Comparison of ENCODE assay signal across 1 cellular context in the genomic region with DNA sequence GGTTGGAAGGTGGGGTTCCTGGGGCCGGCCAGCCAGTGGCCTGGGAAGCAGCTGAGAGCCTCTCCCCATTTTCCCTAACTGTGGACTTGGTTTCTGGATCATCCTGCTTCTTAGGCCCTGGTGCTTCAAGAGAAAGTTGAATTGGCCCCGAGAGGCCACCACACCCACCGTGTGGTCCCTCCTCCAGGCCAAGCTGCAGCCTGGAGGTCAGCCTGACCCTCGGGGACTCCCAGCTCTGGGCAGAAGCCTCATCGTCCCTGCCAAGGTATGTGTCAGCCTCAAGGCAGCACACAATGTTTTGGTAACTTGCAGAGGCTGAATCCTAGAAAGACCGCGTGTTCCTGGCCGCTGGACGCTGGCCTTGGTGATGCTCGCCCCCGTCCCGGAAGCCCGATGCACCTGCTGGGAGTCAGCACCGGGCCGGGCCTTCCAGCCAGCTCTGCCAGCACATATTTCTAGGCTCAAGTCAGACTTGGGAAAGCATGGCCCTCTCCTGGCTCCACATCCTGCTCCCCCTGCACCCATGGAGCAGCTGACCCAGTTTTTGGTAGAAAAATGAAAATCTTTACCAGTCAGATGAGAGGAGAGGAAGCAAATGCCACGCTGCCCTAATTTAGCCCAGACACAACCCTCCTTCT.
TF ChIP-seq lines count a peak whose summit lies in the region.

No MANE protein-coding gene starts in this region.

TF ChIP-seq in HepG2, 621 proteins besides CTCF, POLR2A, EP300 and RAD21 (continued from another document and continues in another):
- TF ChIP-seq, protein P1, sequence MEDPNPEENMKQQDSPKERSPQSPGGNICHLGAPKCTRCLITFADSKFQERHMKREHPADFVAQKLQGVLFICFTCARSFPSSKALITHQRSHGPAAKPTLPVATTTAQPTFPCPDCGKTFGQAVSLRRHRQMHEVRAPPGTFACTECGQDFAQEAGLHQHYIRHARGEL (CRISPR knock-in tag; IDR thresholded peaks at IDR 0.05), result no peak
- TF ChIP-seq, protein P2, sequence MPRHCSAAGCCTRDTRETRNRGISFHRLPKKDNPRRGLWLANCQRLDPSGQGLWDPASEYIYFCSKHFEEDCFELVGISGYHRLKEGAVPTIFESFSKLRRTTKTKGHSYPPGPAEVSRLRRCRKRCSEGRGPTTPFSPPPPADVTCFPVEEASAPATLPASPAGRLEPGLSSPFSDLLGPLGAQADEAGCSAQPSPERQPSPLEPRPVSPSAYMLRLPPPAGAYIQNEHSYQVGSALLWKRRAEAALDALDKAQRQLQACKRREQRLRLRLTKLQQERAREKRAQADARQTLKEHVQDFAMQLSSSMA (CRISPR knock-in tag; IDR thresholded peaks at IDR 0.05), result no peak
- TF ChIP-seq HOXD1 (CRISPR knock-in tag; IDR thresholded peaks at IDR 0.05), result no peak
- TF ChIP-seq NR2C2 (CRISPR knock-in tag; IDR thresholded peaks at IDR 0.05; ENCODE audit: borderline replicate concordance), result peak; percentile 24; the same call in 1 of the 2 replicates
- TF ChIP-seq YEATS4 (CRISPR knock-in tag; IDR thresholded peaks at IDR 0.05; ENCODE audit: borderline replicate concordance), result no peak; the same call in 1 of the 2 replicates
- TF ChIP-seq MTA3 (CRISPR knock-in tag; IDR thresholded peaks at IDR 0.05), result no peak
- TF ChIP-seq, protein P3, sequence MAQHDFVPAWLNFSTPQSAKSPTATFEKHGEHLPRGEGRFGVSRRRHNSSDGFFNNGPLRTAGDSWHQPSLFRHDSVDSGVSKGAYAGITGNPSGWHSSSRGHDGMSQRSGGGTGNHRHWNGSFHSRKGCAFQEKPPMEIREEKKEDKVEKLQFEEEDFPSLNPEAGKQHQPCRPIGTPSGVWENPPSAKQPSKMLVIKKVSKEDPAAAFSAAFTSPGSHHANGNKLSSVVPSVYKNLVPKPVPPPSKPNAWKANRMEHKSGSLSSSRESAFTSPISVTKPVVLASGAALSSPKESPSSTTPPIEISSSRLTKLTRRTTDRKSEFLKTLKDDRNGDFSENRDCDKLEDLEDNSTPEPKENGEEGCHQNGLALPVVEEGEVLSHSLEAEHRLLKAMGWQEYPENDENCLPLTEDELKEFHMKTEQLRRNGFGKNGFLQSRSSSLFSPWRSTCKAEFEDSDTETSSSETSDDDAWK (CRISPR knock-in tag; IDR thresholded peaks at IDR 0.05), result no peak
- TF ChIP-seq ZKSCAN8 (CRISPR knock-in tag; IDR thresholded peaks at IDR 0.05; ENCODE audit: borderline replicate concordance), result no peak
- peak; percentile 21 for TF ChIP-seq RBM39 (IDR thresholded peaks at IDR 0.05; ENCODE audit: low read depth, low read length, poor library complexity, severe bottlenecking)
- no peak for TF ChIP-seq ZNF136 (CRISPR knock-in tag; IDR thresholded peaks at IDR 0.05; ENCODE audit: low read depth)
- no peak for TF ChIP-seq SP140L (CRISPR knock-in tag; IDR thresholded peaks at IDR 0.05; ENCODE audit: borderline replicate concordance)
- no peak for TF ChIP-seq EHMT2 (IDR thresholded peaks at IDR 0.05; ENCODE audit: borderline replicate concordance, low read depth, low read length)
- TF ChIP-seq, protein P4, sequence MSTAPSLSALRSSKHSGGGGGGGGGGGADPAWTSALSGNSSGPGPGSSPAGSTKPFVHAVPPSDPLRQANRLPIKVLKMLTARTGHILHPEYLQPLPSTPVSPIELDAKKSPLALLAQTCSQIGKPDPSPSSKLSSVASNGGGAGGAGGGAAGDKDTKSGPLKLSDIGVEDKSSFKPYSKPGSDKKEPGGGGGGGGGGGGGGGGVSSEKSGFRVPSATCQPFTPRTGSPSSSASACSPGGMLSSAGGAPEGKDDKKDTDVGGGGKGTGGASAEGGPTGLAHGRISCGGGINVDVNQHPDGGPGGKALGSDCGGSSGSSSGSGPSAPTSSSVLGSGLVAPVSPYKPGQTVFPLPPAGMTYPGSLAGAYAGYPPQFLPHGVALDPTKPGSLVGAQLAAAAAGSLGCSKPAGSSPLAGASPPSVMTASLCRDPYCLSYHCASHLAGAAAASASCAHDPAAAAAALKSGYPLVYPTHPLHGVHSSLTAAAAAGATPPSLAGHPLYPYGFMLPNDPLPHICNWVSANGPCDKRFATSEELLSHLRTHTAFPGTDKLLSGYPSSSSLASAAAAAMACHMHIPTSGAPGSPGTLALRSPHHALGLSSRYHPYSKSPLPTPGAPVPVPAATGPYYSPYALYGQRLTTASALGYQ (CRISPR knock-in tag; IDR thresholded peaks at IDR 0.05), result no peak; the same call in 1 of the 2 replicates
- no peak for TF ChIP-seq HNF4G (IDR thresholded peaks at IDR 0.05; ENCODE audit: borderline replicate concordance, low read depth, low read length)
- no peak for TF ChIP-seq HNF4G (CRISPR knock-in tag; IDR thresholded peaks at IDR 0.05; ENCODE audit: borderline replicate concordance, low read depth)
- TF ChIP-seq, protein P5, sequence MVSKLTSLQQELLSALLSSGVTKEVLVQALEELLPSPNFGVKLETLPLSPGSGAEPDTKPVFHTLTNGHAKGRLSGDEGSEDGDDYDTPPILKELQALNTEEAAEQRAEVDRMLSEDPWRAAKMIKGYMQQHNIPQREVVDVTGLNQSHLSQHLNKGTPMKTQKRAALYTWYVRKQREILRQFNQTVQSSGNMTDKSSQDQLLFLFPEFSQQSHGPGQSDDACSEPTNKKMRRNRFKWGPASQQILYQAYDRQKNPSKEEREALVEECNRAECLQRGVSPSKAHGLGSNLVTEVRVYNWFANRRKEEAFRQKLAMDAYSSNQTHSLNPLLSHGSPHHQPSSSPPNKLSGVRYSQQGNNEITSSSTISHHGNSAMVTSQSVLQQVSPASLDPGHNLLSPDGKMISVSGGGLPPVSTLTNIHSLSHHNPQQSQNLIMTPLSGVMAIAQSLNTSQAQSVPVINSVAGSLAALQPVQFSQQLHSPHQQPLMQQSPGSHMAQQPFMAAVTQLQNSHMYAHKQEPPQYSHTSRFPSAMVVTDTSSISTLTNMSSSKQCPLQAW (CRISPR knock-in tag; IDR thresholded peaks at IDR 0.05), result peak; percentile 72; the same call in 1 of the 2 replicates
- TF ChIP-seq, protein P6, sequence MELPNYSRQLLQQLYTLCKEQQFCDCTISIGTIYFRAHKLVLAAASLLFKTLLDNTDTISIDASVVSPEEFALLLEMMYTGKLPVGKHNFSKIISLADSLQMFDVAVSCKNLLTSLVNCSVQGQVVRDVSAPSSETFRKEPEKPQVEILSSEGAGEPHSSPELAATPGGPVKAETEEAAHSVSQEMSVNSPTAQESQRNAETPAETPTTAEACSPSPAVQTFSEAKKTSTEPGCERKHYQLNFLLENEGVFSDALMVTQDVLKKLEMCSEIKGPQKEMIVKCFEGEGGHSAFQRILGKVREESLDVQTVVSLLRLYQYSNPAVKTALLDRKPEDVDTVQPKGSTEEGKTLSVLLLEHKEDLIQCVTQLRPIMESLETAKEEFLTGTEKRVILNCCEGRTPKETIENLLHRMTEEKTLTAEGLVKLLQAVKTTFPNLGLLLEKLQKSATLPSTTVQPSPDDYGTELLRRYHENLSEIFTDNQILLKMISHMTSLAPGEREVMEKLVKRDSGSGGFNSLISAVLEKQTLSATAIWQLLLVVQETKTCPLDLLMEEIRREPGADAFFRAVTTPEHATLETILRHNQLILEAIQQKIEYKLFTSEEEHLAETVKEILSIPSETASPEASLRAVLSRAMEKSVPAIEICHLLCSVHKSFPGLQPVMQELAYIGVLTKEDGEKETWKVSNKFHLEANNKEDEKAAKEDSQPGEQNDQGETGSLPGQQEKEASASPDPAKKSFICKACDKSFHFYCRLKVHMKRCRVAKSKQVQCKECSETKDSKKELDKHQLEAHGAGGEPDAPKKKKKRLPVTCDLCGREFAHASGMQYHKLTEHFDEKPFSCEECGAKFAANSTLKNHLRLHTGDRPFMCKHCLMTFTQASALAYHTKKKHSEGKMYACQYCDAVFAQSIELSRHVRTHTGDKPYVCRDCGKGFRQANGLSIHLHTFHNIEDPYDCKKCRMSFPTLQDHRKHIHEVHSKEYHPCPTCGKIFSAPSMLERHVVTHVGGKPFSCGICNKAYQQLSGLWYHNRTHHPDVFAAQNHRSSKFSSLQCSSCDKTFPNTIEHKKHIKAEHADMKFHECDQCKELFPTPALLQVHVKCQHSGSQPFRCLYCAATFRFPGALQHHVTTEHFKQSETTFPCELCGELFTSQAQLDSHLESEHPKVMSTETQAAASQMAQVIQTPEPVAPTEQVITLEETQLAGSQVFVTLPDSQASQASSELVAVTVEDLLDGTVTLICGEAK (IDR thresholded peaks at IDR 0.05), result no peak
- TF ChIP-seq, protein P6 (CRISPR knock-in tag; IDR thresholded peaks at IDR 0.05), result no peak
- TF ChIP-seq PHB2 (IDR thresholded peaks at IDR 0.05; ENCODE audit: partially characterized antibody), result no peak
- TF ChIP-seq, protein P7, sequence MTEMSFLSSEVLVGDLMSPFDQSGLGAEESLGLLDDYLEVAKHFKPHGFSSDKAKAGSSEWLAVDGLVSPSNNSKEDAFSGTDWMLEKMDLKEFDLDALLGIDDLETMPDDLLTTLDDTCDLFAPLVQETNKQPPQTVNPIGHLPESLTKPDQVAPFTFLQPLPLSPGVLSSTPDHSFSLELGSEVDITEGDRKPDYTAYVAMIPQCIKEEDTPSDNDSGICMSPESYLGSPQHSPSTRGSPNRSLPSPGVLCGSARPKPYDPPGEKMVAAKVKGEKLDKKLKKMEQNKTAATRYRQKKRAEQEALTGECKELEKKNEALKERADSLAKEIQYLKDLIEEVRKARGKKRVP (CRISPR knock-in tag; IDR thresholded peaks at IDR 0.05), result no peak
- TF ChIP-seq PHF8 (CRISPR knock-in tag; IDR thresholded peaks at IDR 0.05), result peak; percentile 64
- no peak for TF ChIP-seq ZNF121 (CRISPR knock-in tag; IDR thresholded peaks at IDR 0.05)
- no peak for TF ChIP-seq PRMT3 (CRISPR knock-in tag; IDR thresholded peaks at IDR 0.05; ENCODE audit: borderline replicate concordance, low read depth)
- no peak; the same call in 1 of the 2 replicates for TF ChIP-seq FOSL2 (CRISPR knock-in tag; IDR thresholded peaks at IDR 0.05)
- TF ChIP-seq ZNF549 (CRISPR knock-in tag; IDR thresholded peaks at IDR 0.05), result no peak
- TF ChIP-seq ZZZ3 (CRISPR knock-in tag; IDR thresholded peaks at IDR 0.05; ENCODE audit: borderline replicate concordance), result no peak
- no peak for TF ChIP-seq ZNF792 (CRISPR knock-in tag; IDR thresholded peaks at IDR 0.05)
- no peak for TF ChIP-seq ZNF282 (IDR thresholded peaks at IDR 0.05; ENCODE audit: partially characterized antibody)
- no peak for TF ChIP-seq CCAR2 (optimal IDR thresholded peaks at IDR 0.05; ENCODE audit: low read depth, low read length)
- TF ChIP-seq, protein P8, sequence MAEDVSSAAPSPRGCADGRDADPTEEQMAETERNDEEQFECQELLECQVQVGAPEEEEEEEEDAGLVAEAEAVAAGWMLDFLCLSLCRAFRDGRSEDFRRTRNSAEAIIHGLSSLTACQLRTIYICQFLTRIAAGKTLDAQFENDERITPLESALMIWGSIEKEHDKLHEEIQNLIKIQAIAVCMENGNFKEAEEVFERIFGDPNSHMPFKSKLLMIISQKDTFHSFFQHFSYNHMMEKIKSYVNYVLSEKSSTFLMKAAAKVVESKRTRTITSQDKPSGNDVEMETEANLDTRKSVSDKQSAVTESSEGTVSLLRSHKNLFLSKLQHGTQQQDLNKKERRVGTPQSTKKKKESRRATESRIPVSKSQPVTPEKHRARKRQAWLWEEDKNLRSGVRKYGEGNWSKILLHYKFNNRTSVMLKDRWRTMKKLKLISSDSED (CRISPR knock-in tag; IDR thresholded peaks at IDR 0.05), result no peak
- TF ChIP-seq, protein P9, sequence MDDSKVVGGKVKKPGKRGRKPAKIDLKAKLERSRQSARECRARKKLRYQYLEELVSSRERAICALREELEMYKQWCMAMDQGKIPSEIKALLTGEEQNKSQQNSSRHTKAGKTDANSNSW (CRISPR knock-in tag; IDR thresholded peaks at IDR 0.05; ENCODE audit: borderline replicate concordance), result no peak
- TF ChIP-seq ZNF773 (CRISPR knock-in tag; IDR thresholded peaks at IDR 0.05; ENCODE audit: borderline replicate concordance), result 0 out of 2 replicates have a peak, but pooled peaks have one; percentile 51
- TF ChIP-seq AGO2 (optimal IDR thresholded peaks at IDR 0.05; ENCODE audit: low read depth, low read length), result peak; percentile 68
- no peak for TF ChIP-seq RCOR2 (CRISPR knock-in tag; IDR thresholded peaks at IDR 0.05)
- TF ChIP-seq KDM2A (CRISPR knock-in tag; IDR thresholded peaks at IDR 0.05; ENCODE audit: borderline replicate concordance, low read depth), result peak; percentile 72; the same call in 1 of the 2 replicates
- no peak for TF ChIP-seq CENPT (CRISPR knock-in tag; IDR thresholded peaks at IDR 0.05; ENCODE audit: low read depth)
- TF ChIP-seq, protein P10, sequence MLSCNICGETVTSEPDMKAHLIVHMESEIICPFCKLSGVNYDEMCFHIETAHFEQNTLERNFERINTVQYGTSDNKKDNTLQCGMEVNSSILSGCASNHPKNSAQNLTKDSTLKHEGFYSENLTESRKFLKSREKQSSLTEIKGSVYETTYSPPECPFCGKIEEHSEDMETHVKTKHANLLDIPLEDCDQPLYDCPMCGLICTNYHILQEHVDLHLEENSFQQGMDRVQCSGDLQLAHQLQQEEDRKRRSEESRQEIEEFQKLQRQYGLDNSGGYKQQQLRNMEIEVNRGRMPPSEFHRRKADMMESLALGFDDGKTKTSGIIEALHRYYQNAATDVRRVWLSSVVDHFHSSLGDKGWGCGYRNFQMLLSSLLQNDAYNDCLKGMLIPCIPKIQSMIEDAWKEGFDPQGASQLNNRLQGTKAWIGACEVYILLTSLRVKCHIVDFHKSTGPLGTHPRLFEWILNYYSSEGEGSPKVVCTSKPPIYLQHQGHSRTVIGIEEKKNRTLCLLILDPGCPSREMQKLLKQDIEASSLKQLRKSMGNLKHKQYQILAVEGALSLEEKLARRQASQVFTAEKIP (CRISPR knock-in tag; IDR thresholded peaks at IDR 0.05; ENCODE audit: borderline replicate concordance), result no peak
- peak; percentile 12; the same call in 1 of the 2 replicates for TF ChIP-seq DMAP1 (CRISPR knock-in tag; IDR thresholded peaks at IDR 0.05)
- no peak for TF ChIP-seq ZNF224 (CRISPR knock-in tag; IDR thresholded peaks at IDR 0.05)
- TF ChIP-seq PHF20 (CRISPR knock-in tag; IDR thresholded peaks at IDR 0.05), result 0 out of 2 replicates have a peak, but pooled peaks have one; percentile 8
